In the genomic region with DNA sequence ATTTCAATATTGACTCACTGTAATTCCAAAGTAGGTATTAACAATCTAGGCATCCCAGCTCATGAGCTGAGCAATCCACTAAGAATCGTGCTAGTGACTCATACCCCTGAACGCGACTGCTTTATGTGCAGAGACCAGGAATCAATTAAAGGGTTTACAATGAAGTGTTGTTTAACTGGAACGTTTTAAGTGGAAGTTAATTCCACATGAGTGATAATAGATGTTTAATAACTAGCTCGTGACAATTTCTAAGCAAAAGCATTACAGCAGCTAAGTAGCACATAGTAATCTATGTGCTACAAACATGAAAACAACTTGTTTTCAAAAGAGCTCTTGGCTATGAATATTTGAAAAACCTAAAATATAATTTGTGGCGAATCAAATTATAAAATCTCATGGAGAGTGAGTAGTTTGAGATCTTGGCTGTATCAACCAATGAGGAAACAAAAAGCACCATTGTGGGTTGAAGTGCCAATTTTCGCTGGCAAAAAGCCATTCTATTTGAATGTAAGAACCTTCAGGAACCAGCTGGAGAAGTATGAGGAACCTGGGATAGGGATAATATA, we compare ENCODE assay signal across 8 cellular contexts. TPM values are rescaled to one million over a fixed set of nuclear protein-coding genes. Genes with fewer than 3 reads are reported as not detected.
A peak's percentile ranks its signal among the peaks of the same experiment; 100 is the strongest.
DNase-seq lines count a peak whose midpoint lies in the region; ATAC-seq, FAIRE-seq and TF ChIP-seq lines count a peak whose summit lies in the region.

No MANE protein-coding gene starts in this region.

- CTCF ChIA-PET in SK-N-SH (lab: Yijun Ruan, JAX), result interaction anchor here (1.2 kb wide), 1 partner anchor 42 kb away, joined by 7 read pairs; no protein-coding TSS in a partner anchor
- CTCF ChIA-PET in naive thymus-derived CD4-positive, alpha-beta T cell (lab: Charles Lee), result no interaction called here

- no peaks in the 10 kb centered on the region for H3K9me2 ChIP-seq in SK-N-SH

- intact Hi-C loops in naive thymus-derived CD4-positive, alpha-beta T cell (cut with micrococcal nuclease), result no loop called here

- H3K79me2 ChIP-seq in SK-N-SH (ENCODE audit: insufficient read depth), result peaks cover 94% of the 10 kb centered on the region
- peaks cover 68% of the 10 kb centered on the region for H3K79me2 ChIP-seq in keratinocyte (ENCODE audit: control insufficient read depth, insufficient read depth, low read length)

- POLR2A ChIA-PET in SK-N-SH (lab: Yijun Ruan, JAX), result no interaction called here
- POLR2A ChIA-PET in naive thymus-derived CD4-positive, alpha-beta T cell (lab: Charles Lee), result no interaction called here

- no peak overlapping the region for H2AFZ ChIP-seq in SK-N-SH (ENCODE audit: low read depth)
- peak overlapping the region; percentile 30 for H2AFZ ChIP-seq in keratinocyte (ENCODE audit: control insufficient read depth, low read length)

- H3K4me3 ChIP-seq in SK-N-SH (ENCODE audit: low read depth in 2 of 2, low read length in 1 of 2) (peak overlapping the region; percentile 11 to 35; a peak in 2 of 4 replicates), keratinocyte (ENCODE audit: control insufficient read depth in 2 of 3, extremely low read depth in 1 of 3, insufficient read depth in 2 of 3, low read depth in 1 of 3, low read length in 3 of 3) (peak overlapping the region in 2 of 3 experiments; percentile 37 to 39)
- no peak overlapping the region for H3K4me3 ChIP-seq in naive thymus-derived CD4-positive, alpha-beta T cell (ENCODE audit: low read length)

- peaks cover 11 to 43% (median 29%) of the 10 kb centered on the region in 5 donors for H3K27me3 Mint-ChIP-seq in naive thymus-derived CD4-positive, alpha-beta T cell

- no peaks in the 10 kb centered on the region for H3K9me3 Mint-ChIP-seq in naive thymus-derived CD4-positive, alpha-beta T cell

- TF ChIP-seq RAD21 in SK-N-SH (IDR thresholded peaks at IDR 0.05; ENCODE audit: low read length), result no peak

- H3K9me3 ChIP-seq in SK-N-SH (no peaks in the 10 kb centered on the region), keratinocyte (ENCODE audit: control insufficient read depth, low read depth, low read length) (no peaks in the 10 kb centered on the region)
- H3K9me3 ChIP-seq in naive thymus-derived CD4-positive, alpha-beta T cell (ENCODE audit: control insufficient read depth in 2 of 3, low read length in 3 of 3), result no peaks in the 10 kb centered on the region

- peak; percentile 92 for DNase-seq in COLO829 (ENCODE audit: low spot score)
- peak; percentile 50 for DNase-seq in NCI-H128 (lab: John Stamatoyannopoulos, UW; ENCODE audit: unreplicated experiment)
- DNase-seq in SK-N-SH, result no peak
- DNase-seq in keratinocyte (ENCODE audit: low read depth, low spot score), result peak; percentile 75
- no peak for DNase-seq in naive thymus-derived CD4-positive, alpha-beta T cell
- no peak for DNase-seq in retina

- peaks cover 0 to 18% of the 10 kb centered on the region in 2 experiments for H3K36me3 ChIP-seq in SK-N-SH (replicated peaks in 1 of 2; ENCODE audit: control insufficient read depth in 1 of 2, insufficient read depth in 2 of 2, low read length in 1 of 2)
- peaks cover 0 to 2% of the 10 kb centered on the region in 2 experiments for H3K36me3 ChIP-seq in keratinocyte (ENCODE audit: control insufficient read depth in 2 of 2, extremely low read depth in 1 of 2, insufficient read depth in 2 of 2, low read length in 2 of 2)
- no peaks in the 10 kb centered on the region for H3K36me3 ChIP-seq in naive thymus-derived CD4-positive, alpha-beta T cell (ENCODE audit: control insufficient read depth in 2 of 3, insufficient read depth in 3 of 3, low read length in 3 of 3)

- ATAC-seq in naive thymus-derived CD4-positive, alpha-beta T cell, result no peak
- ATAC-seq in GM18502 (IDR thresholded peaks at IDR 0.05; ENCODE audit: poor library complexity, unreplicated experiment), result no peak
- no peak for ATAC-seq in GM19455 (IDR thresholded peaks at IDR 0.05; ENCODE audit: unreplicated experiment)

- H3K4me2 ChIP-seq in SK-N-SH, result peak overlapping the region; percentile 69
- peak overlapping the region; percentile 85 for H3K4me2 ChIP-seq in keratinocyte (ENCODE audit: control insufficient read depth, extremely low read depth, insufficient read depth, low read depth, low read length)

- peaks cover 3 to 19% of the 10 kb centered on the region in 2 experiments; a peak in 3 of 4 replicates for H3K4me1 ChIP-seq in SK-N-SH (ENCODE audit: control insufficient read depth in 1 of 2, insufficient read depth in 2 of 2, low read depth in 1 of 2, low read length in 1 of 2)
- H3K4me1 ChIP-seq in keratinocyte (ENCODE audit: control insufficient read depth, extremely low read depth, insufficient read depth, low read length), result peaks cover 33% of the 10 kb centered on the region
- no peaks in the 10 kb centered on the region for H3K4me1 ChIP-seq in naive thymus-derived CD4-positive, alpha-beta T cell (ENCODE audit: control insufficient read depth in 2 of 2, insufficient read depth in 2 of 2, low read length in 2 of 2)

- TF ChIP-seq CTCF in SK-N-SH (IDR thresholded peaks at IDR 0.05) (no peak), keratinocyte (optimal IDR thresholded peaks at IDR 0.05 in 1 of 3, IDR thresholded peaks at IDR 0.05 in 1 of 3, conservative IDR thresholded peaks at IDR 0.05 in 1 of 3; ENCODE audit: extremely low read depth in 1 of 3, insufficient read depth in 2 of 3, low read length in 3 of 3) (no peak)

- no peaks in the 10 kb centered on the region for H3K36me3 Mint-ChIP-seq in naive thymus-derived CD4-positive, alpha-beta T cell

- H3K4me3 Mint-ChIP-seq in naive thymus-derived CD4-positive, alpha-beta T cell, result no peak overlapping the region

- 6% methylated on average over 7 of the region's 7 CpGs for WGBS in SK-N-SH (ENCODE audit: low lambda C conversion rate)

- H4K20me1 ChIP-seq in SK-N-SH (ENCODE audit: insufficient read depth) (no peaks in the 10 kb centered on the region), keratinocyte (ENCODE audit: control insufficient read depth, extremely low read depth, insufficient read depth, low read length) (no peaks in the 10 kb centered on the region)

- H3K27ac Mint-ChIP-seq in naive thymus-derived CD4-positive, alpha-beta T cell, result no peak overlapping the region

- dilution Hi-C loops in keratinocyte (cut with MboI; ENCODE audit: extremely low pct_ligation_motif_present, low sequenced_read_pairs), result no loop called here

- TF ChIP-seq EP300 in SK-N-SH (IDR thresholded peaks at IDR 0.05; ENCODE audit: borderline replicate concordance in 1 of 2, low read depth in 1 of 2, low read length in 1 of 2), result peak in 1 of 2 experiments; percentile 80; a peak in 2 of 4 replicates

- no peaks in the 10 kb centered on the region for H3K4me1 Mint-ChIP-seq in naive thymus-derived CD4-positive, alpha-beta T cell

- H3K27ac ChIP-seq in SK-N-SH (ENCODE audit: low read depth in 2 of 2, low read length in 1 of 2), result peak overlapping the region; percentile 56 to 92
- H3K27ac ChIP-seq in keratinocyte (ENCODE audit: control insufficient read depth, insufficient read depth, low read length), result peak overlapping the region; percentile 77
- H3K27ac ChIP-seq in naive thymus-derived CD4-positive, alpha-beta T cell (ENCODE audit: low read depth, low read length), result no peak overlapping the region

- H3F3A ChIP-seq in SK-N-SH (replicated peaks; ENCODE audit: insufficient read depth), result peaks cover 51% of the 10 kb centered on the region

- H3K27me3 ChIP-seq in SK-N-SH (ENCODE audit: insufficient read depth), result no peaks in the 10 kb centered on the region
- no peaks in the 10 kb centered on the region for H3K27me3 ChIP-seq in keratinocyte (ENCODE audit: control insufficient read depth, extremely low read depth, insufficient read depth, low read length)
- H3K27me3 ChIP-seq in naive thymus-derived CD4-positive, alpha-beta T cell (ENCODE audit: control insufficient read depth in 2 of 2, insufficient read depth in 2 of 2, low read length in 2 of 2), result peaks cover 0 to 2% of the 10 kb centered on the region in 2 donors

- FAIRE-seq in keratinocyte (lab: Jason Lieb, UNC), result peak; percentile 91

- H3K9ac ChIP-seq in SK-N-SH (peak overlapping the region; percentile 57; the same call in 1 of the 2 replicates), keratinocyte (ENCODE audit: control insufficient read depth, extremely low read depth, insufficient read depth, low read length) (peak overlapping the region; percentile 34)

- no peaks in the 10 kb centered on the region for H3K9me1 ChIP-seq in keratinocyte (ENCODE audit: control insufficient read depth, extremely low read depth, insufficient read depth, low read length)

TF ChIP-seq in SK-N-SH, 30 proteins besides CTCF, POLR2A, EP300 and RAD21 (continues in another document):
- peak; percentile 99 for TF ChIP-seq FOSL2 (IDR thresholded peaks at IDR 0.05; ENCODE audit: borderline replicate concordance, low read depth)
- peak; percentile 97 for TF ChIP-seq JUND (IDR thresholded peaks at IDR 0.05)
- TF ChIP-seq TEAD4 (IDR thresholded peaks at IDR 0.05; ENCODE audit: borderline replicate concordance, insufficient read depth), result peak; percentile 80

RNA-seq across cellular contexts. Expression of gene GJC1, which starts 9.4 kb away (rescaled TPM):
- 15.2 and 15.6 TPM in 2 replicates for polyA plus RNA-seq in SK-N-SH (2012; rRNA removed)
- 15.7 and 16.6 TPM in 2 replicates for polyA plus RNA-seq in SK-N-SH (2012; cell fraction: cytosol; rRNA removed)
- 8.5 and 13.7 TPM in 2 replicates for polyA plus RNA-seq in SK-N-SH (2012; cell fraction: nucleus; rRNA removed)
- polyA plus RNA-seq in keratinocyte, result 6.5 to 17.1 TPM (median 11.1 TPM) in 3 replicates
- 3.8 TPM for polyA plus RNA-seq in keratinocyte (2011; ENCODE audit: low read depth)
- 4.0 and 6.4 TPM in 2 replicates for polyA plus RNA-seq in keratinocyte (2011; cell fraction: cytosol; rRNA removed)
- 17.4 and 18.2 TPM in 2 replicates for polyA plus RNA-seq in keratinocyte (2011; cell fraction: nucleus; rRNA removed)
- polyA plus RNA-seq in keratinocyte (2012; ENCODE audit: low replicate concordance), result 4.6 and 16.1 TPM in 2 replicates
- 23.8 to 26.1 TPM (median 25.0 TPM) in 3 replicates for polyA minus RNA-seq in keratinocyte
- 6.3 TPM for polyA minus RNA-seq in keratinocyte (2011; cell fraction: cytosol; rRNA and poly(A)+ RNA removed)
- polyA minus RNA-seq in keratinocyte (2011; cell fraction: nucleus; rRNA and poly(A)+ RNA removed), result 9.0 and 20.6 TPM in 2 replicates
- total RNA-seq in naive thymus-derived CD4-positive, alpha-beta T cell, result 1 to 10 TPM in 1 of 5 experiments, under 1 TPM in 1, not detected in 3; 0.20 to 1.4 TPM
- polyA plus RNA-seq in naive thymus-derived CD4-positive, alpha-beta T cell, result not detected

RNA-seq across cellular contexts. Expression of gene HIGD1B, which starts 27.0 kb away (rescaled TPM):
- polyA plus RNA-seq in SK-N-SH (2012; rRNA removed), result not detected in 2 replicates
- polyA plus RNA-seq in SK-N-SH (2012; cell fraction: cytosol; rRNA removed), result not detected in 2 replicates
- not detected in 2 replicates for polyA plus RNA-seq in SK-N-SH (2012; cell fraction: nucleus; rRNA removed)
- not detected in 3 replicates for polyA plus RNA-seq in keratinocyte
- polyA plus RNA-seq in keratinocyte (2011; ENCODE audit: low read depth), result not detected
- not detected in 2 replicates for polyA plus RNA-seq in keratinocyte (2011; cell fraction: cytosol; rRNA removed)
- polyA plus RNA-seq in keratinocyte (2011; cell fraction: nucleus; rRNA removed), result not detected in 2 replicates
- 0.52 TPM in 1 of 2 replicates, not detected in the other for polyA plus RNA-seq in keratinocyte (2012; ENCODE audit: low replicate concordance)
- not detected in 3 replicates for polyA minus RNA-seq in keratinocyte
- polyA minus RNA-seq in keratinocyte (2011; cell fraction: cytosol; rRNA and poly(A)+ RNA removed), result not detected
- not detected in 2 replicates for polyA minus RNA-seq in keratinocyte (2011; cell fraction: nucleus; rRNA and poly(A)+ RNA removed)
- not detected for total RNA-seq in naive thymus-derived CD4-positive, alpha-beta T cell
- not detected for polyA plus RNA-seq in naive thymus-derived CD4-positive, alpha-beta T cell

Comparison
In these comparisons a context has a peak if more than half of its experiments do, and no peak if none do; other contexts are left out.
1. DNase-seq: peak in COLO829 (single experiment), NCI-H128 (single experiment) and keratinocyte (single experiment); none in SK-N-SH (single experiment), naive thymus-derived CD4-positive, alpha-beta T cell (0 of 9) and retina (single experiment).
2. RNA of gene GJC1, which starts 9.4 kb away (polyA plus RNA-seq): 8.5 to 16.6 TPM in SK-N-SH and 3.8 to 18.2 TPM in keratinocyte; not detected in naive thymus-derived CD4-positive, alpha-beta T cell; every median in the first group is over 4 times any median in the second.